ENCODE assay signal across 20 cellular contexts in the genomic region with DNA sequence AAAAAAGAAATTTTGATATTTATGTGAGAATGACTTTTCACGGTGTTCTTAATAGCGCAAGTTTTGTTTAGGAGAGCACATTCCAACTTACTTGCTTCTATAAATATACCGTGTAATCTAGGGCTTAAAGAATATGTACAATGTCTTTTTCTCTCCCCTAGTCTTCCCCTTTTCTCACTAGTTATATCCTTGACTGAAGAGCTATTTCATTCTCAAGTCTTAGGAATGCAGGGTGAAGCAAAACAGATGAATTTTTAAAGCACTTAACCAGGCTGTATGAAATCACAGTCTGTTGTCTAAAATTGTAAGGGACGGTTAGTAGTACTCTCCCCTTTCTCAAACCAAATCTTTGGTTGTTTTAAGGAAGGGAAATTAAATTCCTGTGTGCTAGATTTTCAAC. TPM values are rescaled to one million over a fixed set of nuclear protein-coding genes. Genes with fewer than 3 reads are reported as not detected.
DNase-seq lines count a peak whose midpoint lies in the region; ATAC-seq and TF ChIP-seq lines count a peak whose summit lies in the region.
"Had no signal": no experiment of that assay in that cellular context is flagged by ENCODE, and none has a peak within 500 bp of the region (broad histone marks: within the 10 kb centered on the region; RNA-seq: fewer than 3 reads in every experiment).

No MANE protein-coding gene starts in this region.

- H3K9me3 ChIP-seq in SK-N-MC (ENCODE audit: low read depth, low read length) (no peaks in the 10 kb centered on the region), thyroid gland (no peaks in the 10 kb centered on the region), endodermal cell (ENCODE audit: control insufficient read depth, low read length) (no peaks in the 10 kb centered on the region)

- TF ChIP-seq POLR2A in thyroid gland (IDR thresholded peaks at IDR 0.05), result no peak

- no peak overlapping the region for H3K4me3 ChIP-seq in SK-N-MC
- H3K4me3 ChIP-seq in fibroblast of villous mesenchyme (ENCODE audit: low read depth, low read length), result no peak overlapping the region
- H3K4me3 ChIP-seq in thyroid gland (replicated peaks in 1 of 3), result no peak overlapping the region
- H3K4me3 ChIP-seq in endodermal cell (ENCODE audit: low read length), result no peak overlapping the region
- H3K4me3 ChIP-seq: K562 had no signal

- H3K9ac ChIP-seq in SK-N-MC (ENCODE audit: insufficient read length) (peak overlapping the region; percentile 13), endodermal cell (ENCODE audit: extremely low read depth, low read length, poor library complexity, severe bottlenecking) (no peak overlapping the region)

- intact Hi-C loops in thyroid gland (cut with DNase I), result no loop called here

- WGBS in thyroid gland, 2 donors, result 50 to 53% methylated on average over 4 of the region's 4 CpGs
- 90 to 93% methylated on average over 2 to 4 of the region's 4 CpGs for WGBS in endodermal cell (ENCODE audit: insufficient coverage in 1 of 2, insufficient read length in 1 of 2), 2 experiments

- H3K27me3 ChIP-seq in thyroid gland (no peaks in the 10 kb centered on the region), endodermal cell (ENCODE audit: control insufficient read depth, insufficient read depth, low read length, poor library complexity, severe bottlenecking) (no peaks in the 10 kb centered on the region)

- no peak overlapping the region for H3K27ac Mint-ChIP-seq in endodermal cell

- peaks cover 31% of the 10 kb centered on the region for H3K36me3 ChIP-seq in SK-N-MC (ENCODE audit: insufficient read depth, low read length)
- H3K36me3 ChIP-seq in thyroid gland, result no peaks in the 10 kb centered on the region
- H3K36me3 ChIP-seq in endodermal cell (ENCODE audit: control insufficient read depth, insufficient read depth, low read length), result peaks cover 18% of the 10 kb centered on the region

- DNase-seq in EH (ENCODE audit: low read depth), result peak; percentile 53
- no peak for DNase-seq in SK-N-MC (ENCODE audit: low read depth, low spot score)
- DNase-seq in fibroblast of villous mesenchyme (ENCODE audit: low read depth), result peak; percentile 44
- no peak for DNase-seq in thyroid gland
- no peak for DNase-seq in DMS 273 (lab: John Stamatoyannopoulos, UW; ENCODE audit: unreplicated experiment)
- no peak for DNase-seq in endodermal cell
- DNase-seq: activated gamma-delta T cell; cortex of kidney; GOT3; NCI-H2029; NCI-H526; SHP77 treated with DMSO at 0.1 percent for 48 hours; stimulated activated CD4-positive, alpha-beta T cell treated with anti-CD3 and anti-CD28 coated beads, Interleukin-15, amount 100 ng/mL, for 24 hours; stimulated activated naive CD8-positive, alpha-beta T cell treated with anti-CD3 and anti-CD28 coated beads, Interleukin-15, Interleukin-2, amounts not matched to agents 100 U/mL and 50 U/mL, for 24 hours had no signal

- peaks cover 36% of the 10 kb centered on the region for H3K36me3 Mint-ChIP-seq in endodermal cell (ENCODE audit: low read depth)

- H3K27ac ChIP-seq in SK-N-MC (peak overlapping the region; percentile 79; the same call in 1 of the 2 replicates), thyroid gland (peak overlapping the region; percentile 31 to 58 (median 38)), endodermal cell (ENCODE audit: low read depth, low read length) (no peak overlapping the region)
- H3K27ac ChIP-seq: HL-60 had no signal

- H3K27me3 Mint-ChIP-seq in endodermal cell (ENCODE audit: insufficient read depth), result no peaks in the 10 kb centered on the region
- H3K27me3 Mint-ChIP-seq: CD4-positive, alpha-beta memory T cell; type B pancreatic cell had no signal

- H3K4me1 Mint-ChIP-seq in endodermal cell, result no peaks in the 10 kb centered on the region

- ATAC-seq in GM21528 (IDR thresholded peaks at IDR 0.05; ENCODE audit: low FRiP score, unreplicated experiment) (no peak), GM21786 (IDR thresholded peaks at IDR 0.05; ENCODE audit: unreplicated experiment) (no peak)
- ATAC-seq: stimulated activated naive CD8-positive, alpha-beta T cell treated with anti-CD3 and anti-CD28 coated beads, Interleukin-15, Interleukin-2, amounts not matched to agents 100 U/mL and 50 U/mL, for 24 hours had no signal

- peaks cover 0 to 9% of the 10 kb centered on the region in 2 donors for H3K4me1 ChIP-seq in thyroid gland
- no peaks in the 10 kb centered on the region for H3K4me1 ChIP-seq in endodermal cell (ENCODE audit: control insufficient read depth, insufficient read depth, low read length)

- no peak overlapping the region for H3K4me3 Mint-ChIP-seq in endodermal cell
- H3K4me3 Mint-ChIP-seq: CD4-positive, alpha-beta memory T cell; type B pancreatic cell had no signal

- TF ChIP-seq CTCF in fibroblast of villous mesenchyme (IDR thresholded peaks at IDR 0.05; ENCODE audit: insufficient read depth, low read depth, low read length), result no peak
- no peak for TF ChIP-seq CTCF in thyroid gland (IDR thresholded peaks at IDR 0.05)
- TF ChIP-seq CTCF in endodermal cell (conservative IDR thresholded peaks at IDR 0.05), result no peak

- H3K9me3 Mint-ChIP-seq in endodermal cell, result no peaks in the 10 kb centered on the region
- H3K9me3 Mint-ChIP-seq: CD4-positive, alpha-beta memory T cell; type B pancreatic cell had no signal

RNA-seq across cellular contexts. Expression of a gene that starts 29.6 kb away (rescaled TPM):
- 27.1 and 48.8 TPM in 2 replicates for total RNA-seq in fibroblast of villous mesenchyme
- total RNA-seq in thyroid gland, result 10 to 100 TPM; 26.2 to 33.1 (median 29.4) TPM
- 10 to 100 TPM; 37.7 to 47.5 TPM for total RNA-seq in endodermal cell
- 24.8 TPM for polyA plus RNA-seq in endodermal cell (2013, experiment 1 of 2)
- 23.0 TPM for polyA plus RNA-seq in endodermal cell (2013, experiment 2 of 2)

Comparison
In these comparisons a context has a peak if more than half of its experiments do, and no peak if none do; other contexts are left out.
1. DNase-seq: peak in EH (single experiment) and fibroblast of villous mesenchyme (single experiment); none in SK-N-MC (single experiment), thyroid gland (0 of 2), DMS 273 (single experiment) and endodermal cell (single experiment).